8 cellular contexts compared by ENCODE assay signal in the genomic region with DNA sequence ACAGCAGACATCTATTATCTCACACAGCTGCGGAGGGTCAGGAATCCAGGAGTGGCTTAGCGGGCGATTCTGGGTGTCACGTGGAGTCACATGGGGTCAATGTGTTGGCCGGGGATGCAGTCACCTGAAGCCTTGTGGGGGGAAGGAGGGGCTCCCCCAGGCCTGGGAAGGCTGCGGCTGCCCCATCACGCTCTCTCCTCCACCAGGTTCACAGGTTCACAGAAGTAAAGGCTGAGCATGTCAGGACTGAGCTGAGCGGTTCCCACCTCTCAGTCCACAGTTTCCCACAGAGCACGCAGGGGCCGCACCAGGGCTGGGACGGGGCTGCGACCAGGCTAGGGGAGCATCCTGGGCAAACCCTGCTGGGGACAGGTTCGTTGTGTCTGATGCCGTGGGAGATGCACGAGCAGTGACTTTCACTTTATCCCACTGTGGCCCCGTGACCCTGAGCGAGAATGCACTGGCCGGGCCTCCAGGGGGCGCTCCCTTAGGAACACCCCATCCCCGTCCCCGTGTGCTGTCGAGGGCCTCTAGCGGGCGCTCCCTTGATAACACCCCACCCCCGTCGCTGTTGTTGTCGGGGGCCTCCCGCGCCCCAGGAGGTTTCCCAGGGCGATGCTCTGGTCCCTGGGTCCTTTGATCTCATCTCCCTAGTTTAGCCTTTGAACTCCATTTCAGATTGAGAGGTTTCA.
DNase-seq lines count a peak whose midpoint lies in the region; ATAC-seq and TF ChIP-seq lines count a peak whose summit lies in the region.

No MANE protein-coding gene starts in this region.

- H3K27me3 Mint-ChIP-seq in activated naive CD4-positive, alpha-beta T cell treated with anti-CD3 and anti-CD28 coated beads, Interleukin-2, amount 10 ng/mL, durations not matched to agents 7 days and 5 days: no peaks in the 10 kb centered on the region

- TF ChIP-seq CTCF in prostate gland (IDR thresholded peaks at IDR 0.05) (peak; percentile 35 to 87 (median 82)), upper lobe of right lung (IDR thresholded peaks at IDR 0.05) (peak; percentile 90)

- H3K36me3 ChIP-seq in prostate gland: no peaks in the 10 kb centered on the region
- no peaks in the 10 kb centered on the region for H3K36me3 ChIP-seq in upper lobe of right lung

- CTCF ChIA-PET in activated naive CD4-positive, alpha-beta T cell treated with anti-CD3 and anti-CD28 coated beads, Interleukin-2, amount 10 ng/mL, durations not matched to agents 7 days and 5 days (lab: Charles Lee): interaction anchor here (0.7 to 4.8 kb wide), 14 partner anchors 11 to 130 kb away, joined by 3 to 23 read pairs (median 6); no protein-coding TSS in a partner anchor

- no peak overlapping the region for H3K27ac ChIP-seq in prostate gland
- no peak overlapping the region for H3K27ac ChIP-seq in upper lobe of right lung

- H3K9me3 ChIP-seq in prostate gland (no peaks in the 10 kb centered on the region), upper lobe of right lung (no peaks in the 10 kb centered on the region)

- 30% methylated on average over 25 of the region's 30 CpGs for WGBS in prostate gland

- DNase-seq in CMK (ENCODE audit: low read depth): peak; percentile 76
- peak; percentile 88 for DNase-seq in SIG-M5 treated with dmso at 0.1 percent for 504 hours (lab: John Stamatoyannopoulos, UW; ENCODE audit: unreplicated experiment)
- DNase-seq in activated naive CD4-positive, alpha-beta T cell treated with anti-CD3 and anti-CD28 coated beads, Interleukin-2, amount 10 ng/mL, durations not matched to agents 7 days and 5 days: peak; percentile 94
- peak; percentile 87 for DNase-seq in Right ventricle myocardium superior
- peak; percentile 51 for DNase-seq in prostate gland (ENCODE audit: low spot score)
- peak; percentile 91 for DNase-seq in upper lobe of right lung

- no peak for TF ChIP-seq POLR2A in prostate gland (IDR thresholded peaks at IDR 0.05)

- peaks cover 17% of the 10 kb centered on the region for H3K4me1 ChIP-seq in prostate gland (replicated peaks)
- peaks cover 30% of the 10 kb centered on the region for H3K4me1 ChIP-seq in upper lobe of right lung

- no peaks in the 10 kb centered on the region for H3K9me3 Mint-ChIP-seq in activated naive CD4-positive, alpha-beta T cell treated with anti-CD3 and anti-CD28 coated beads, Interleukin-2, amount 10 ng/mL, durations not matched to agents 7 days and 5 days

- intact Hi-C loops in Right ventricle myocardium superior (cut with DNase I): no loop called here
- intact Hi-C loops in prostate gland (cut with DNase I): loop anchor here (10.0 kb wide), 1 partner anchor 124 kb away; no protein-coding TSS in a partner anchor
- intact Hi-C loops in upper lobe of right lung (cut with DNase I): no loop called here

- peaks cover 16% of the 10 kb centered on the region for H3K4me1 Mint-ChIP-seq in activated naive CD4-positive, alpha-beta T cell treated with anti-CD3 and anti-CD28 coated beads, Interleukin-2, amount 10 ng/mL, durations not matched to agents 7 days and 5 days

- H3K4me3 ChIP-seq in prostate gland (no peak overlapping the region), upper lobe of right lung (peak overlapping the region; percentile 28)

- H3K27me3 ChIP-seq in prostate gland (replicated peaks; ENCODE audit: insufficient read depth) (no peaks in the 10 kb centered on the region), upper lobe of right lung (no peaks in the 10 kb centered on the region)

- peak overlapping the region; percentile 81 for H3K27ac Mint-ChIP-seq in activated naive CD4-positive, alpha-beta T cell treated with anti-CD3 and anti-CD28 coated beads, Interleukin-2, amount 10 ng/mL, durations not matched to agents 7 days and 5 days

- H3K36me3 Mint-ChIP-seq in activated naive CD4-positive, alpha-beta T cell treated with anti-CD3 and anti-CD28 coated beads, Interleukin-2, amount 10 ng/mL, durations not matched to agents 7 days and 5 days: peaks cover 7% of the 10 kb centered on the region

- ATAC-seq in GM19395 (IDR thresholded peaks at IDR 0.05; ENCODE audit: unreplicated experiment): peak; percentile 74
- peak; percentile 61 for ATAC-seq in HG03520 (IDR thresholded peaks at IDR 0.05; ENCODE audit: unreplicated experiment)
- peak; percentile 86 for ATAC-seq in Right ventricle myocardium superior (ENCODE audit: poor library complexity)
- peak; percentile 95 for ATAC-seq in upper lobe of right lung

- peak overlapping the region; percentile 79 for H3K4me3 Mint-ChIP-seq in activated naive CD4-positive, alpha-beta T cell treated with anti-CD3 and anti-CD28 coated beads, Interleukin-2, amount 10 ng/mL, durations not matched to agents 7 days and 5 days
